ENCODE assay signal across 12 cellular contexts in genomic region chr12:121765573-121765972, GRCh38. TPM values are rescaled to one million over a fixed set of nuclear protein-coding genes. Genes with fewer than 3 reads are reported as not detected.
A peak's percentile ranks its signal among the peaks of the same experiment; 100 is the strongest.
DNase-seq lines count a peak whose midpoint lies in the region; ATAC-seq lines count a peak whose summit lies in the region.
"Had no signal": no experiment of that assay in that cellular context is flagged by ENCODE, and none has a peak within 500 bp of the region (broad histone marks: within the 10 kb centered on the region; RNA-seq: fewer than 3 reads in every experiment).

No MANE protein-coding gene starts in this region.

- H3K9me3 ChIP-seq in GM23248 (ENCODE audit: low read depth), result no peaks in the 10 kb centered on the region

- 5 to 7% methylated on average over 5 of the region's 5 CpGs for WGBS in GM23248 (ENCODE audit: low coverage in 1 of 2, low lambda C conversion rate in 2 of 2, missing lambda C conversion rate in 2 of 2), 2 experiments

- no peaks in the 10 kb centered on the region for H3K36me3 ChIP-seq in GM23248 (ENCODE audit: low read depth)

- H3K9me2 ChIP-seq in GM23248 (ENCODE audit: insufficient read depth), result no peaks in the 10 kb centered on the region

- POLR2A ChIA-PET in naive thymus-derived CD8-positive, alpha-beta T cell (lab: Charles Lee), result interaction anchor here (0.5 to 0.8 kb wide), 3 partner anchors 77 to 263 kb away, joined by 3 to 12 read pairs (median 3); no protein-coding TSS in a partner anchor

- no peaks in the 10 kb centered on the region for H4K20me1 ChIP-seq in GM23248 (ENCODE audit: insufficient read depth)

- H2AFZ ChIP-seq in GM23248, result no peak overlapping the region

- H3K27me3 ChIP-seq in GM23248 (replicated peaks; ENCODE audit: insufficient read depth), result no peaks in the 10 kb centered on the region

- in situ Hi-C loops in GM23248 (cut with MboI), result no loop called here

- H3K4me2 ChIP-seq in GM23248 (ENCODE audit: unreplicated experiment), result no peak overlapping the region

- ATAC-seq in naive thymus-derived CD8-positive, alpha-beta T cell, result no peak
- ATAC-seq: stimulated activated memory B cell treated with anti-CD40 and anti-IgM and Interleukin-4, amounts not matched to agents 10 μg/mL and 1 μg/mL and 100 μg/mL, for 72 hours had no signal

- peaks cover 31% of the 10 kb centered on the region for H3K4me1 ChIP-seq in GM23248 (ENCODE audit: insufficient read depth)

- H3K9ac ChIP-seq in GM23248, result no peak overlapping the region

- H3K4me1 Mint-ChIP-seq in naive thymus-derived CD8-positive, alpha-beta T cell, result no peaks in the 10 kb centered on the region
- H3K4me1 Mint-ChIP-seq: stimulated activated memory B cell treated with anti-CD40 and anti-IgM and Interleukin-4, amounts not matched to agents 10 μg/mL and 1 μg/mL and 100 μg/mL, for 72 hours had no signal

- H3F3A ChIP-seq in GM23248 (ENCODE audit: insufficient read depth), result peaks cover 17% of the 10 kb centered on the region; the same call in 1 of the 2 replicates

- peaks cover 0 to 2% (median 0%) of the 10 kb centered on the region in 3 donors for H3K36me3 Mint-ChIP-seq in naive thymus-derived CD8-positive, alpha-beta T cell

- no peak overlapping the region for H3K4me3 Mint-ChIP-seq in naive thymus-derived CD8-positive, alpha-beta T cell
- H3K4me3 Mint-ChIP-seq: stimulated activated memory B cell treated with anti-CD40 and anti-IgM and Interleukin-4, amounts not matched to agents 10 μg/mL and 1 μg/mL and 100 μg/mL, for 72 hours had no signal

- no peaks in the 10 kb centered on the region for H3K9me3 Mint-ChIP-seq in naive thymus-derived CD8-positive, alpha-beta T cell
- H3K9me3 Mint-ChIP-seq: stimulated activated memory B cell treated with anti-CD40 and anti-IgM and Interleukin-4, amounts not matched to agents 10 μg/mL and 1 μg/mL and 100 μg/mL, for 72 hours had no signal

- H3K79me2 ChIP-seq in GM23248 (ENCODE audit: insufficient read depth), result no peaks in the 10 kb centered on the region

- no peak overlapping the region for H3K4me3 ChIP-seq in GM23248

- no peak overlapping the region for H3K27ac Mint-ChIP-seq in naive thymus-derived CD8-positive, alpha-beta T cell
- H3K27ac Mint-ChIP-seq: stimulated activated memory B cell treated with anti-CD40 and anti-IgM and Interleukin-4, amounts not matched to agents 10 μg/mL and 1 μg/mL and 100 μg/mL, for 72 hours had no signal

- DNase-seq in GM23248 (peak; percentile 93), RKO (ENCODE audit: low spot score) (peak; percentile 72), fibroblast of gingiva (ENCODE audit: low read depth) (peak; percentile 54), smooth muscle cell of the brain vasculature (ENCODE audit: low read depth, low spot score) (peak; percentile 89), epidermal melanocyte (ENCODE audit: insufficient read length, low spot score) (no peak)
- DNase-seq in activated T-cell treated with anti-CD3 and anti-CD28 coated beads, Interleukin-2, amount 50 U/mL, for 48 hours, result no peak
- DNase-seq in naive thymus-derived CD8-positive, alpha-beta T cell, result no peak
- DNase-seq: activated CD4-positive, alpha-beta T cell treated with anti-CD3 and anti-CD28 coated beads, Interleukin-2, amount 50 U/mL, for 1 hour; KBM-7; kidney; OCI-M1 had no signal

- no peak overlapping the region for H3K27ac ChIP-seq in GM23248

- H3K27me3 Mint-ChIP-seq in naive thymus-derived CD8-positive, alpha-beta T cell, result no peaks in the 10 kb centered on the region
- H3K27me3 Mint-ChIP-seq: stimulated activated memory B cell treated with anti-CD40 and anti-IgM and Interleukin-4, amounts not matched to agents 10 μg/mL and 1 μg/mL and 100 μg/mL, for 72 hours had no signal

RNA-seq across cellular contexts. Expression of gene RHOF, which starts 27.9 kb away (rescaled TPM):
- total RNA-seq in GM23248 (2014; rRNA removed; shearing (Covaris generic)), result 6.7 and 8.2 TPM in 2 replicates
- 1.5 and 2.4 TPM in 2 replicates for polyA plus RNA-seq in GM23248 (2016; fragmentation: Nextera tagmentation; extraction: Ambion mirVana)
- 100 to 1,000 TPM; 176 to 178 TPM for total RNA-seq in naive thymus-derived CD8-positive, alpha-beta T cell
- polyA plus RNA-seq in naive thymus-derived CD8-positive, alpha-beta T cell, result 100 to 1,000 TPM in 1 of 3 donors, 10 to 100 TPM in 2; 79.9 to 101 (median 80.1) TPM

RNA-seq across cellular contexts. Expression of gene SETD1B, which starts 38.2 kb away (rescaled TPM):
- total RNA-seq in GM23248 (2014; rRNA removed; shearing (Covaris generic)), result 2.0 and 2.7 TPM in 2 replicates
- polyA plus RNA-seq in GM23248 (2016; fragmentation: Nextera tagmentation; extraction: Ambion mirVana), result 1.7 and 2.0 TPM in 2 replicates
- 10 to 100 TPM; 92.8 to 93.8 TPM for total RNA-seq in naive thymus-derived CD8-positive, alpha-beta T cell
- 1 to 10 TPM in 2 of 3 donors, under 1 TPM in 1; 0.98 to 3.7 (median 2.8) TPM for polyA plus RNA-seq in naive thymus-derived CD8-positive, alpha-beta T cell

RNA-seq across cellular contexts. Expression of gene TMEM120B, which starts 53.0 kb away (rescaled TPM):
- 10.7 and 12.1 TPM in 2 replicates for total RNA-seq in GM23248 (2014; rRNA removed; shearing (Covaris generic))
- polyA plus RNA-seq in GM23248 (2016; fragmentation: Nextera tagmentation; extraction: Ambion mirVana), result 4.7 and 4.8 TPM in 2 replicates
- 10 to 100 TPM; 13.3 to 14.4 TPM for total RNA-seq in naive thymus-derived CD8-positive, alpha-beta T cell
- polyA plus RNA-seq in naive thymus-derived CD8-positive, alpha-beta T cell, result 1 to 10 TPM; 2.1 to 2.5 (median 2.4) TPM

Comparison
In these comparisons a context has a peak if more than half of its experiments do, and no peak if none do; other contexts are left out.
1. DNase-seq: peak in GM23248 (single experiment), RKO (single experiment), fibroblast of gingiva (single experiment) and smooth muscle cell of the brain vasculature (single experiment); none in activated T-cell treated with anti-CD3 and anti-CD28 coated beads, Interleukin-2, amount 50 U/mL, for 48 hours (0 of 2), epidermal melanocyte (single experiment) and naive thymus-derived CD8-positive, alpha-beta T cell (0 of 10).
2. RNA of gene RHOF, which starts 27.9 kb away (total RNA-seq): 176 to 178 TPM in naive thymus-derived CD8-positive, alpha-beta T cell; 6.7 to 8.2 TPM in GM23248; every median in the first group is over 10 times any median in the second.
3. RNA of gene SETD1B, which starts 38.2 kb away (total RNA-seq): 92.8 to 93.8 TPM in naive thymus-derived CD8-positive, alpha-beta T cell; 2.0 to 2.7 TPM in GM23248; every median in the first group is over 10 times any median in the second.